24 cellular contexts compared by ENCODE assay signal in genomic region chr16:51163366-51163765, GRCh38. TPM values are rescaled to one million over a fixed set of nuclear protein-coding genes. Genes with fewer than 3 reads are reported as not detected.
DNase-seq lines count a peak whose midpoint lies in the region; ATAC-seq and TF ChIP-seq lines count a peak whose summit lies in the region.
"Had no signal": no experiment of that assay in that cellular context is flagged by ENCODE, and none has a peak within 500 bp of the region (broad histone marks: within the 10 kb centered on the region; RNA-seq: fewer than 3 reads in every experiment).

No MANE protein-coding gene starts in this region.

- H3K4me3 ChIP-seq in SJSA1, result no peak overlapping the region
- no peak overlapping the region for H3K4me3 ChIP-seq in gastrocnemius medialis
- H3K4me3 ChIP-seq: K562, SJCRH30 had no signal

- no peak for TF ChIP-seq CTCF in gastrocnemius medialis (IDR thresholded peaks at IDR 0.05 in 4 of 5, conservative IDR thresholded peaks at IDR 0.05 in 1 of 5)

- no peaks in the 10 kb centered on the region for H3K27me3 ChIP-seq in SJSA1 (replicated peaks)
- peaks cover 0 to 7% (median 5%) of the 10 kb centered on the region in 3 donors for H3K27me3 ChIP-seq in gastrocnemius medialis
- H3K27me3 ChIP-seq: SJCRH30 had no signal

- TF ChIP-seq POLR2A in gastrocnemius medialis (IDR thresholded peaks at IDR 0.05), result no peak

- H3K36me3 ChIP-seq in SJSA1, result no peaks in the 10 kb centered on the region
- H3K36me3 ChIP-seq in gastrocnemius medialis, result no peaks in the 10 kb centered on the region
- H3K36me3 ChIP-seq: SJCRH30 had no signal

- H3K4me1 ChIP-seq in SJSA1 (replicated peaks), result peaks cover 65% of the 10 kb centered on the region
- no peaks in the 10 kb centered on the region for H3K4me1 ChIP-seq in gastrocnemius medialis
- H3K4me1 ChIP-seq: SJCRH30 had no signal

- intact Hi-C loops in gastrocnemius medialis (cut with DNase I; ENCODE audit: low total_unique reads), result no loop called here

- in situ Hi-C loops in gastrocnemius medialis (cut with MboI; ENCODE audit: low sequenced_read_pairs in 4 of 4), result no loop called here

- peak; percentile 46 for DNase-seq in DMS 273 (lab: John Stamatoyannopoulos, UW; ENCODE audit: unreplicated experiment)
- DNase-seq in DMS 273 treated with DMSO at 0.1 percent for 48 hours (lab: John Stamatoyannopoulos, UW), result no peak
- DNase-seq in SJSA1 (ENCODE audit: low read depth in 1 of 2, low spot score in 2 of 2), result peak in 1 of 2 experiments; percentile 45
- peak; percentile 24 for DNase-seq in islet precursor cell
- DNase-seq in gastrocnemius medialis, result no peak
- no peak for DNase-seq in hepatic stellate cell (ENCODE audit: low spot score)
- no peak for DNase-seq in HK-2 (ENCODE audit: unreplicated experiment)
- DNase-seq: DMS53, GF-D8, GOT3, HCEC 1CT, Kasumi-1, NCI-H1105, NCI-H1436 treated with DMSO at 0.1 percent for 48 hours, NCI-H1930, NCI-H2107, NCI-H774, PC-3, SJCRH30 had no signal

- ATAC-seq in gastrocnemius medialis (no peak), HG02852 (IDR thresholded peaks at IDR 0.05; ENCODE audit: unreplicated experiment) (no peak)
- ATAC-seq: K562, PC-3, Right ventricle myocardium inferior had no signal

- H3K9me3 ChIP-seq in SJSA1 (replicated peaks) (no peaks in the 10 kb centered on the region), gastrocnemius medialis (no peaks in the 10 kb centered on the region)
- H3K9me3 ChIP-seq: SJCRH30 had no signal

- H3K27ac ChIP-seq in SJSA1 (peak overlapping the region; percentile 66), gastrocnemius medialis (no peak overlapping the region)
- H3K27ac ChIP-seq: 22Rv1, SJCRH30 had no signal

RNA-seq across cellular contexts. Expression of gene SALL1, which starts 12.3 kb away (rescaled TPM):
- total RNA-seq in SJSA1 (2014; rRNA removed; shearing (Covaris generic)), result 7.1 and 13.3 TPM in 2 replicates
- total RNA-seq in gastrocnemius medialis, result under 1 TPM in 3 of 4 donors, not detected in 1; 0.07 to 0.15 (median 0.11) TPM
- total RNA-seq: K562, MCF 10A, PC-3 had no signal

Comparison
In these comparisons a context has a peak if more than half of its experiments do, and no peak if none do; other contexts are left out.
1. DNase-seq: peak in DMS 273 (single experiment) and islet precursor cell (single experiment); none in DMS 273 treated with DMSO at 0.1 percent for 48 hours (single experiment), gastrocnemius medialis (0 of 2), hepatic stellate cell (single experiment) and HK-2 (single experiment).